Comparison of ENCODE assay signal across 8 cellular contexts in the genomic region with DNA sequence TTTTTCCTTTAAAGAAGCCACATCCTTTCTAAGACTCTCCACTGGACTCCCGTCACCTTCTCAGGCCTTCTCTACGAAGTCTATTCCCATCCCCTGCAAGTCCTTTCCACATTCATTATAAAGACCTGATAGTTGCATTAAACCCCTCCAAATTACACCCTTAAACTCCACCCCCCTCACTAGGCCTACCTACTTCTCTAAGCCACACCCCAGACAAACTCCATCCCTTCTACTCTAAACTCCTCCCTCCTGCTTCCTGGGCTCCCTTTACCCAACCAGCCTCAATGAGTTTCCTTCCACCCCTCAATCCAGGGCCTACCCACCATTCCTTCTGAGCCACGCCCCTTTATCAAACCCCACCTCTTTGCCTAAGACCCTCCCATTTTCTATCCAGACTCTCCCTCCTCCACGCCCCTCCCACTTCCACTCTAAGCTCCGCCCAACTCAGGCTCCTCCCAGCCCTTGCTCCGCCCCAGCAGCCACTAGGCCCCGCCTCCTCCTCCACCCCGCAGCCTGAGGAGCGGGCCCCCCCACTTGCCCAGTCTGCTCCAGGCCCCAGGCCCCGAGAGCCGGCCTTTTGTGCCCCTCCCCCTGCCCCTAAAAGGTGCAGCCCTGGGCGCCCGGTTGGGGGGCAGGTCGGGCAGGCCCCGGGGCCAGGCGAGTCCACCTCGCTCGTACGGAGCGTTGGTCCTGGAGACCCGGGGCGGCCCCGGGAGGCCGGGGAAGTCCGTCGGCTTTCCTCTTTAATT. TPM values are rescaled to one million over a fixed set of nuclear protein-coding genes. Genes with fewer than 3 reads are reported as not detected.
DNase-seq lines count a peak whose midpoint lies in the region; ATAC-seq and TF ChIP-seq lines count a peak whose summit lies in the region.

No MANE protein-coding gene starts in this region.

- in situ Hi-C loops in Panc1 (cut with HindIII; ENCODE audit: low pct_unique_long_range_greater_than_20kb, low sequenced_read_pairs), result no loop called here

- H3K4me1 Mint-ChIP-seq in naive thymus-derived CD8-positive, alpha-beta T cell, result peaks cover 13 to 32% (median 25%) of the 10 kb centered on the region in 4 donors
- peaks cover 22 to 56% of the 10 kb centered on the region in 2 donors for H3K4me1 Mint-ChIP-seq in stimulated activated naive B cell treated with anti-CD40 and anti-IgM and Interleukin-4, amounts not matched to agents 10 μg/mL and 1 μg/mL and 100 μg/mL, for 72 hours

- no TSS peak for BruUV-seq in Panc1 (replicated peaks; lab: Mats Ljungman, UMichigan)

- H3K4me3 Mint-ChIP-seq in naive thymus-derived CD8-positive, alpha-beta T cell, result peak overlapping the region; percentile 89 to 100 (median 99)
- H3K4me3 Mint-ChIP-seq in stimulated activated naive B cell treated with anti-CD40 and anti-IgM and Interleukin-4, amounts not matched to agents 10 μg/mL and 1 μg/mL and 100 μg/mL, for 72 hours, result peak overlapping the region; percentile 90 to 98

- peak overlapping the region; percentile 92 for H3K9ac ChIP-seq in KMS-11

- no peaks in the 10 kb centered on the region for H3K27me3 Mint-ChIP-seq in naive thymus-derived CD8-positive, alpha-beta T cell
- H3K27me3 Mint-ChIP-seq in stimulated activated naive B cell treated with anti-CD40 and anti-IgM and Interleukin-4, amounts not matched to agents 10 μg/mL and 1 μg/mL and 100 μg/mL, for 72 hours, result no peaks in the 10 kb centered on the region

- H3K9me3 Mint-ChIP-seq in naive thymus-derived CD8-positive, alpha-beta T cell, result peaks cover 0 to 1% (median 0%) of the 10 kb centered on the region in 9 donors
- peaks cover 12 to 15% of the 10 kb centered on the region in 2 donors for H3K9me3 Mint-ChIP-seq in stimulated activated naive B cell treated with anti-CD40 and anti-IgM and Interleukin-4, amounts not matched to agents 10 μg/mL and 1 μg/mL and 100 μg/mL, for 72 hours

- TF ChIP-seq CTCF in KMS-11 (conservative IDR thresholded peaks at IDR 0.05; ENCODE audit: low read depth, low read length) (no peak), Panc1 (IDR thresholded peaks at IDR 0.05) (no peak)

- POLR2A ChIA-PET in Panc1 (lab: Charles Lee), result interaction anchor here (0.5 to 1.6 kb wide), 6 partner anchors 9 to 191 kb away, joined by 3 to 12 read pairs (median 6); partner anchors contain the start of gene ZNF579
- POLR2A ChIA-PET in naive thymus-derived CD8-positive, alpha-beta T cell (lab: Charles Lee), result interaction anchor here (0.6 to 6.3 kb wide), 27 partner anchors 9 to 1150 kb away, joined by 3 to 60 read pairs (median 4); partner anchors contain the start of genes ISOC2, KMT5C, LENG8 and PPP1R12C

- ATAC-seq in GM21723 (IDR thresholded peaks at IDR 0.05; ENCODE audit: unreplicated experiment) (peak; percentile 45), Panc1 (peak; percentile 80)
- ATAC-seq in naive thymus-derived CD8-positive, alpha-beta T cell, result peak; percentile 54 to 63
- ATAC-seq in stimulated activated naive B cell treated with anti-CD40 and anti-IgM and Interleukin-4, amounts not matched to agents 10 μg/mL and 1 μg/mL and 100 μg/mL, for 72 hours (replicated peaks), result peak; percentile 70 to 78

- H3K79me2 ChIP-seq in KMS-11 (ENCODE audit: insufficient read depth, low read depth), result no peaks in the 10 kb centered on the region

- no peaks in the 10 kb centered on the region for H3K9me3 ChIP-seq in Panc1 (ENCODE audit: control insufficient read depth, insufficient read depth, low read depth, low read length)

- peak overlapping the region; percentile 27; the same call in 1 of the 2 replicates for H3K4me2 ChIP-seq in KMS-11

- intact Hi-C loops in Panc1 (cut with micrococcal nuclease; ENCODE audit: unreplicated experiment), result no loop called here

- H3K4me3 ChIP-seq in KMS-11 (IDR thresholded peaks at IDR 0.05; ENCODE audit: insufficient read depth, low read depth, low read length) (no peak overlapping the region), Panc1 (ENCODE audit: low read depth in 2 of 2, low read length in 2 of 2) (peak overlapping the region; percentile 79 to 85)

- H2AFZ ChIP-seq in KMS-11 (ENCODE audit: low read depth), result peak overlapping the region; percentile 97; the same call in 1 of the 2 replicates

- H3K27ac Mint-ChIP-seq in naive thymus-derived CD8-positive, alpha-beta T cell, result peak overlapping the region; percentile 96 to 100 (median 99)
- peak overlapping the region; percentile 100 for H3K27ac Mint-ChIP-seq in stimulated activated naive B cell treated with anti-CD40 and anti-IgM and Interleukin-4, amounts not matched to agents 10 μg/mL and 1 μg/mL and 100 μg/mL, for 72 hours

- H3K27ac ChIP-seq in KMS-11 (peak overlapping the region; percentile 84), Panc1 (ENCODE audit: low read length) (peak overlapping the region; percentile 100)

- no peaks in the 10 kb centered on the region for H4K20me1 ChIP-seq in KMS-11 (ENCODE audit: insufficient read depth)

- CTCF ChIA-PET in Panc1 (lab: Charles Lee), result interaction anchor here (0.6 to 0.8 kb wide), 2 partner anchors 21 to 31 kb away, joined by 5 to 7 read pairs; no protein-coding TSS in a partner anchor

- DNase-seq in DMS53 treated with DMSO at 0.1 percent for 48 hours (lab: John Stamatoyannopoulos, UW; ENCODE audit: unreplicated experiment) (peak; percentile 70), Panc1 (ENCODE audit: low read depth, low spot score) (peak; percentile 83), activated T-helper 1 cell treated with Interleukin-2 at 50 U/mL for 16 hours (ENCODE audit: low read depth) (peak; percentile 80), fibroblast of gingiva (ENCODE audit: low read depth) (peak; percentile 93)
- peak; percentile 86 to 99 (median 94) for DNase-seq in naive thymus-derived CD8-positive, alpha-beta T cell
- peak; percentile 94 for DNase-seq in stimulated activated naive B cell treated with anti-CD40 and anti-IgM and Interleukin-4, amounts not matched to agents 10 μg/mL and 1 μg/mL and 100 μg/mL, for 72 hours

- peaks cover 0 to 28% (median 18%) of the 10 kb centered on the region in 3 donors for H3K36me3 Mint-ChIP-seq in naive thymus-derived CD8-positive, alpha-beta T cell
- H3K36me3 Mint-ChIP-seq in stimulated activated naive B cell treated with anti-CD40 and anti-IgM and Interleukin-4, amounts not matched to agents 10 μg/mL and 1 μg/mL and 100 μg/mL, for 72 hours, result peaks cover 39 to 45% of the 10 kb centered on the region in 2 donors

- peaks cover 1% of the 10 kb centered on the region for H3K4me1 ChIP-seq in KMS-11 (ENCODE audit: low read depth, poor library complexity, severe bottlenecking)
- H3K4me1 ChIP-seq in Panc1 (ENCODE audit: control insufficient read depth, insufficient read depth, low read length), result peaks cover 10% of the 10 kb centered on the region

- H3K36me3 ChIP-seq in KMS-11 (ENCODE audit: insufficient read depth), result no peaks in the 10 kb centered on the region
- no peaks in the 10 kb centered on the region; the same call in 1 of the 2 replicates for H3K36me3 ChIP-seq in Panc1 (ENCODE audit: control insufficient read depth, insufficient read depth, low read length)

- no peaks in the 10 kb centered on the region for H3K27me3 ChIP-seq in KMS-11 (ENCODE audit: insufficient read depth, low read depth)
- no peaks in the 10 kb centered on the region for H3K27me3 ChIP-seq in Panc1 (ENCODE audit: control insufficient read depth, insufficient read depth, low read length)

RNA-seq across cellular contexts. Expression of gene FIZ1, which starts 0.4 kb away (rescaled TPM):
- total RNA-seq in Panc1 (2021; ENCODE audit: unreplicated experiment), result 28.5 TPM
- polyA plus RNA-seq in Panc1 (2012; ENCODE audit: insufficient read length), result 31.1 TPM
- total RNA-seq in naive thymus-derived CD8-positive, alpha-beta T cell, result 10 to 100 TPM; 19.0 to 22.0 TPM
- 1 to 10 TPM; 2.8 to 5.4 (median 3.4) TPM for polyA plus RNA-seq in naive thymus-derived CD8-positive, alpha-beta T cell

RNA-seq across cellular contexts. Expression of gene ZNF524, which starts 1.2 kb away (rescaled TPM):
- 26.4 TPM for total RNA-seq in Panc1 (2021; ENCODE audit: unreplicated experiment)
- polyA plus RNA-seq in Panc1 (2012; ENCODE audit: insufficient read length), result 25.3 TPM
- total RNA-seq in naive thymus-derived CD8-positive, alpha-beta T cell, result 10 to 100 TPM; 19.1 to 20.7 TPM
- polyA plus RNA-seq in naive thymus-derived CD8-positive, alpha-beta T cell, result 10 to 100 TPM; 21.5 to 31.6 (median 23.6) TPM

RNA-seq across cellular contexts. Expression of gene ZNF865, which starts 6.6 kb away (rescaled TPM):
- total RNA-seq in Panc1 (2021; ENCODE audit: unreplicated experiment), result 25.6 TPM
- 27.5 TPM for polyA plus RNA-seq in Panc1 (2012; ENCODE audit: insufficient read length)
- total RNA-seq in naive thymus-derived CD8-positive, alpha-beta T cell, result 10 to 100 TPM; 21.6 to 24.4 TPM
- under 1 TPM in 2 of 3 donors, not detected in 1; 0.22 to 0.33 TPM for polyA plus RNA-seq in naive thymus-derived CD8-positive, alpha-beta T cell

RNA-seq across cellular contexts. Expression of gene ZNF579, which starts 18.2 kb away (rescaled TPM):
- 39.5 TPM for total RNA-seq in Panc1 (2021; ENCODE audit: unreplicated experiment)
- 53.7 TPM for polyA plus RNA-seq in Panc1 (2012; ENCODE audit: insufficient read length)
- 10 to 100 TPM in 1 of 2 experiments, 1 to 10 TPM in 1; 9.8 to 10.2 TPM for total RNA-seq in naive thymus-derived CD8-positive, alpha-beta T cell
- polyA plus RNA-seq in naive thymus-derived CD8-positive, alpha-beta T cell, result under 1 TPM; 0.16 to 0.39 (median 0.20) TPM

RNA-seq across cellular contexts. Expression of gene ZNF784, which starts 25.5 kb away (rescaled TPM):
- 8.9 TPM for total RNA-seq in Panc1 (2021; ENCODE audit: unreplicated experiment)
- polyA plus RNA-seq in Panc1 (2012; ENCODE audit: insufficient read length), result 17.4 TPM
- 1 to 10 TPM; 8.1 to 9.2 TPM for total RNA-seq in naive thymus-derived CD8-positive, alpha-beta T cell
- 1 to 10 TPM in 2 of 3 donors, under 1 TPM in 1; 0.64 to 1.4 (median 1.1) TPM for polyA plus RNA-seq in naive thymus-derived CD8-positive, alpha-beta T cell
